ENCODE assay signal across 12 cellular contexts in the genomic region with DNA sequence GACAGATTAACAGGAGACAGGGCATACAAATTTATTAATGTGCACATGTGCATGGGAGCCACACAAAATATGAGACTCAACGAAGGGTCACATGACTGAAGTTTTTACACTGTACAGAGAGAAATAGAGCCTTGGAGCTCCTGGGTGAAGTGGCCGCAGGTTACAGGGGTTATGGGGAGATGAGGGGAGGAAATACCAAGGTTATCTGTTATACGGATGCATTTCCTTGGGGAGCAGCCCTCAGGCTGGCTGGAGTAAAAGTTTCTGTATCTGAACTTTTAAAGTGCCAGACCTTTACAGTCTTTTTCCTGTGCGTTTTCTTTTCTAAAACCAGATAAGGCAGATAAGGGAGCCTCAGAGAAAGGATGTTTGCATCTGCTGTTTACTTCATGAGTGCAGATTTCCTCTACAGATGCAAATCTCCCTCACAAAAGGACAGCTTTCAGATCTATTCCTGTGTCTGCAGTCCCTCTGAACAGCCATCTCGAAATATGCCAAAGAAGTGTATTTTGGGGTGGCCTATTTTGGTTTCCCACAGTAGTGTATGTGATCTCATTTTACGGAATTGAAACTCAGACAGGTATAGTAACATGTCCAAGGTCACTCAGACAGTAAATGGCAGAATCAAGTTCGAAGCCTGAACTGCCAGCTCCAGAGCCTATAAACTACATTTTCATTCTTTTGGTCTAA.
DNase-seq lines count a peak whose midpoint lies in the region; ATAC-seq and TF ChIP-seq lines count a peak whose summit lies in the region.
"Had no signal": no experiment of that assay in that cellular context is flagged by ENCODE, and none has a peak within 500 bp of the region (broad histone marks: within the 10 kb centered on the region; RNA-seq: fewer than 3 reads in every experiment).

No MANE protein-coding gene starts in this region.

- DNase-seq in naive B cell = no peak
- DNase-seq in MG63 = no peak
- DNase-seq in ovary = no peak
- no peak for DNase-seq in DMS153 treated with DMSO at 0.1 percent for 48 hours (lab: John Stamatoyannopoulos, UW; ENCODE audit: unreplicated experiment)
- no peak for DNase-seq in osteocyte (ENCODE audit: extremely low spot score, unreplicated experiment)
- DNase-seq: left cardiac atrium, right cardiac atrium had no signal

- no peaks in the 10 kb centered on the region for H3K9me3 ChIP-seq in MG63
- H3K9me3 ChIP-seq in ovary = no peaks in the 10 kb centered on the region

- H3K36me3 Mint-ChIP-seq in naive B cell (peaks cover 0 to 3% of the 10 kb centered on the region in 2 donors), osteocyte (ENCODE audit: unreplicated experiment) (no peaks in the 10 kb centered on the region)
- H3K36me3 Mint-ChIP-seq: activated naive CD8-positive, alpha-beta T cell had no signal

- H3K4me3 ChIP-seq in MG63 (no peak overlapping the region), ovary (no peak overlapping the region)

- 17 to 28% (median 22%) methylated on average over 7 of the region's 7 CpGs for WGBS in ovary, 3 donors

- H3K27me3 Mint-ChIP-seq in naive B cell (peaks cover 0 to 16% (median 7%) of the 10 kb centered on the region in 3 donors), osteocyte (ENCODE audit: unreplicated experiment) (peaks cover 30% of the 10 kb centered on the region)

- peaks cover 1 to 9% (median 4%) of the 10 kb centered on the region in 7 donors for H3K9me3 Mint-ChIP-seq in naive B cell
- H3K9me3 Mint-ChIP-seq in osteocyte (ENCODE audit: unreplicated experiment) = peaks cover 2% of the 10 kb centered on the region

- H3K4me1 ChIP-seq in ovary (ENCODE audit: insufficient read depth) = no peaks in the 10 kb centered on the region

- no peak overlapping the region for H3K27ac ChIP-seq in ovary
- H3K27ac ChIP-seq: KMS-11 had no signal

- H3K4me3 Mint-ChIP-seq in naive B cell (peak overlapping the region in 2 of 8 donors; percentile 46 to 53), osteocyte (ENCODE audit: unreplicated experiment) (no peak overlapping the region)
- H3K4me3 Mint-ChIP-seq: activated naive CD8-positive, alpha-beta T cell had no signal

- TF ChIP-seq POLR2A in ovary (IDR thresholded peaks at IDR 0.05) = no peak

- no peak for TF ChIP-seq EP300 in ovary (IDR thresholded peaks at IDR 0.05)

- ATAC-seq in GM19023 (IDR thresholded peaks at IDR 0.05; ENCODE audit: unreplicated experiment) = peak; percentile 81
- peak; percentile 85 for ATAC-seq in HG02623 (IDR thresholded peaks at IDR 0.05; ENCODE audit: unreplicated experiment)
- ATAC-seq in HG03520 (IDR thresholded peaks at IDR 0.05; ENCODE audit: unreplicated experiment) = peak; percentile 91
- peak; percentile 65 to 78 for ATAC-seq in naive B cell (ENCODE audit: low read depth in 2 of 2)

- TF ChIP-seq CTCF in ovary (IDR thresholded peaks at IDR 0.05) = no peak
- TF ChIP-seq CTCF in osteocyte (IDR thresholded peaks at IDR 0.05) = no peak

- H3K27ac Mint-ChIP-seq in naive B cell (peak overlapping the region in 3 of 6 donors; percentile 51 to 73 (median 51)), osteocyte (ENCODE audit: unreplicated experiment) (no peak overlapping the region)
- H3K27ac Mint-ChIP-seq: activated naive CD8-positive, alpha-beta T cell had no signal

- intact Hi-C loops in ovary (cut with DNase I) = no loop called here

- H3K27me3 ChIP-seq in MG63 (peaks cover 6% of the 10 kb centered on the region), ovary (no peaks in the 10 kb centered on the region)

- no peaks in the 10 kb centered on the region for H3K36me3 ChIP-seq in MG63
- H3K36me3 ChIP-seq in ovary = no peaks in the 10 kb centered on the region

- H3K4me1 Mint-ChIP-seq in naive B cell (peaks cover 7 to 20% (median 20%) of the 10 kb centered on the region in 3 donors), osteocyte (ENCODE audit: unreplicated experiment) (no peaks in the 10 kb centered on the region)
